Comparison of ENCODE assay signal across 17 cellular contexts in genomic region chr1:50236656-50237055, GRCh38.
A peak's percentile ranks its signal among the peaks of the same experiment; 100 is the strongest.
DNase-seq lines count a peak whose midpoint lies in the region; ATAC-seq and TF ChIP-seq lines count a peak whose summit lies in the region.
"Had no signal": no experiment of that assay in that cellular context is flagged by ENCODE, and none has a peak within 500 bp of the region (broad histone marks: within the 10 kb centered on the region; RNA-seq: fewer than 3 reads in every experiment).

No MANE protein-coding gene starts in this region.

- H4K8ac ChIP-seq in trophoblast cell (ENCODE audit: low read depth, low read length) = no peak overlapping the region

- H3K4me3 ChIP-seq in Karpas-422 (ENCODE audit: low read length) (no peak overlapping the region), trophoblast cell (ENCODE audit: low read depth, low read length) (no peak overlapping the region), body of pancreas (no peak overlapping the region), sigmoid colon (no peak overlapping the region)
- H3K4me3 ChIP-seq: A549; BLaER1 treated with 17β-estradiol and CSF1 and Interleukin-3, amounts not matched to agents 10 nM and 100 nM had no signal

- H3K4me1 Mint-ChIP-seq in brain = peaks cover 9% of the 10 kb centered on the region
- H3K4me1 Mint-ChIP-seq: B cell had no signal

- H2AK5ac ChIP-seq in trophoblast cell (ENCODE audit: low read length) = no peak overlapping the region

- H3K27me3 Mint-ChIP-seq in brain = no peaks in the 10 kb centered on the region

- H3K4me2 ChIP-seq in Karpas-422 (ENCODE audit: low read depth, low read length, poor library complexity, severe bottlenecking) (no peak overlapping the region), trophoblast cell (ENCODE audit: low read length) (no peak overlapping the region)
- H3K4me2 ChIP-seq: A549; BLaER1 treated with 17β-estradiol and CSF1 and Interleukin-3, amounts not matched to agents 10 nM and 100 nM had no signal

- intact Hi-C loops in body of pancreas (cut with DNase I) (no loop called here), sigmoid colon (cut with DNase I) (no loop called here)

- TF ChIP-seq POLR2A in body of pancreas (IDR thresholded peaks at IDR 0.05) = no peak
- TF ChIP-seq POLR2A in sigmoid colon (IDR thresholded peaks at IDR 0.05) = no peak

- H3K9me2 ChIP-seq in Karpas-422 (replicated peaks; ENCODE audit: insufficient read depth, low read length) = no peaks in the 10 kb centered on the region

- H3K27ac ChIP-seq in Karpas-422 (ENCODE audit: low read length) (no peak overlapping the region), trophoblast cell (ENCODE audit: low read depth, low read length) (no peak overlapping the region), body of pancreas (no peak overlapping the region), sigmoid colon (no peak overlapping the region)
- H3K27ac ChIP-seq: 22Rv1; A549; BLaER1 treated with 17β-estradiol and CSF1 and Interleukin-3, amounts not matched to agents 10 nM and 100 nM; C4-2B had no signal

- H3K9me3 ChIP-seq in Karpas-422 (ENCODE audit: low read length) (peaks cover 4% of the 10 kb centered on the region; the same call in 1 of the 2 replicates), trophoblast cell (ENCODE audit: insufficient read depth, low read depth, low read length) (peaks cover 11% of the 10 kb centered on the region), body of pancreas (no peaks in the 10 kb centered on the region), sigmoid colon (no peaks in the 10 kb centered on the region)
- H3K9me3 ChIP-seq: A549, Caco-2 had no signal

- H3K4ac ChIP-seq in trophoblast cell (ENCODE audit: low read depth, low read length) = no peak overlapping the region

- H3K9me3 Mint-ChIP-seq in brain = peaks cover 2 to 21% (median 15%) of the 10 kb centered on the region in 5 experiments

- no peak overlapping the region for H3K23ac ChIP-seq in trophoblast cell (ENCODE audit: low read length)

- TF ChIP-seq CTCF in brain (conservative IDR thresholded peaks at IDR 0.05) (no peak), body of pancreas (IDR thresholded peaks at IDR 0.05) (no peak), sigmoid colon (IDR thresholded peaks at IDR 0.05) (no peak)

- no peak for DNase-seq in Karpas-422
- DNase-seq in trophoblast cell = no peak
- no peak for DNase-seq in body of pancreas
- DNase-seq in sigmoid colon = no peak
- DNase-seq in activated CD8-positive, alpha-beta memory T cell treated with anti-CD3 and anti-CD28 coated beads, Interleukin-2, amount 50 U/mL, for 48 hours = no peak
- DNase-seq: AML-193; Caco-2; Calu3; CD4-positive, alpha-beta T cell; CD8-positive, alpha-beta T cell; GF-D8 had no signal

- H3K4me1 ChIP-seq in Karpas-422 (ENCODE audit: low read length) (peaks cover 21% of the 10 kb centered on the region), trophoblast cell (ENCODE audit: control insufficient read depth in 1 of 2, insufficient read depth in 2 of 2, low read length in 2 of 2) (no peaks in the 10 kb centered on the region), body of pancreas (no peaks in the 10 kb centered on the region), sigmoid colon (no peaks in the 10 kb centered on the region)
- H3K4me1 ChIP-seq: A549; BLaER1 treated with 17β-estradiol and CSF1 and Interleukin-3, amounts not matched to agents 10 nM and 100 nM; Caco-2 had no signal

- H3K27me3 ChIP-seq in Karpas-422 (ENCODE audit: low read length) (no peaks in the 10 kb centered on the region), trophoblast cell (ENCODE audit: insufficient read depth, low read length) (no peaks in the 10 kb centered on the region), body of pancreas (no peaks in the 10 kb centered on the region), sigmoid colon (no peaks in the 10 kb centered on the region)
- H3K27me3 ChIP-seq: BLaER1 treated with 17β-estradiol and CSF1 and Interleukin-3, amounts not matched to agents 10 nM and 100 nM had no signal

- no CpG with 5 or more reads among the region's 3 CpGs for WGBS in trophoblast cell (ENCODE audit: extremely low coverage, insufficient coverage, insufficient read length)
- 56 to 64% methylated on average over 3 of the region's 3 CpGs for WGBS in body of pancreas, 2 donors
- WGBS in sigmoid colon, 2 donors = 62 to 68% methylated on average over 3 of the region's 3 CpGs

- H3K9ac ChIP-seq in Karpas-422 (ENCODE audit: low read length) (no peak overlapping the region), trophoblast cell (ENCODE audit: low read length) (peak overlapping the region; percentile 48)
- H3K9ac ChIP-seq: BLaER1 treated with 17β-estradiol and CSF1 and Interleukin-3, amounts not matched to agents 10 nM and 100 nM had no signal

- no peak for TF ChIP-seq EP300 in sigmoid colon (IDR thresholded peaks at IDR 0.05)

- no peak overlapping the region for H4K12ac ChIP-seq in trophoblast cell (ENCODE audit: low read depth, low read length)

- peak overlapping the region in 3 of 5 experiments; percentile 13 to 44 (median 29) for H3K27ac Mint-ChIP-seq in brain
- H3K27ac Mint-ChIP-seq: B cell; CD4-positive, alpha-beta T cell; CD8-positive, alpha-beta T cell had no signal

- H3K36me3 Mint-ChIP-seq in brain = no peaks in the 10 kb centered on the region
- H3K36me3 Mint-ChIP-seq: CD8-positive, alpha-beta T cell had no signal

- H3K36me3 ChIP-seq in Karpas-422 (ENCODE audit: insufficient read depth, low read length) (no peaks in the 10 kb centered on the region; the same call in 1 of the 2 replicates), trophoblast cell (ENCODE audit: control insufficient read depth in 1 of 2, insufficient read depth in 2 of 2, low read length in 2 of 2) (no peaks in the 10 kb centered on the region), body of pancreas (replicated peaks in 1 of 2; ENCODE audit: insufficient read depth in 1 of 2, low read depth in 2 of 2) (no peaks in the 10 kb centered on the region), sigmoid colon (no peaks in the 10 kb centered on the region)
- H3K36me3 ChIP-seq: BLaER1 treated with 17β-estradiol and CSF1 and Interleukin-3, amounts not matched to agents 10 nM and 100 nM had no signal

- H3K79me1 ChIP-seq in trophoblast cell (ENCODE audit: low read length) = no peaks in the 10 kb centered on the region

- no peak overlapping the region for H4K91ac ChIP-seq in trophoblast cell (ENCODE audit: low read depth, low read length)

- H2BK120ac ChIP-seq in trophoblast cell (ENCODE audit: insufficient read depth, low read length, poor library complexity) = no peak overlapping the region

- H4K20me1 ChIP-seq in Karpas-422 (ENCODE audit: insufficient read depth, low read depth, low read length) = no peaks in the 10 kb centered on the region
- H4K20me1 ChIP-seq: BLaER1 treated with 17β-estradiol and CSF1 and Interleukin-3, amounts not matched to agents 10 nM and 100 nM had no signal

- no peak overlapping the region for H3K18ac ChIP-seq in trophoblast cell (ENCODE audit: low read length)

- no peak overlapping the region for H3K4me3 Mint-ChIP-seq in brain
- H3K4me3 Mint-ChIP-seq: B cell; CD4-positive, alpha-beta T cell; CD8-positive, alpha-beta T cell had no signal

- no peak overlapping the region for H2BK12ac ChIP-seq in trophoblast cell (ENCODE audit: low read length)

- ATAC-seq in body of pancreas = no peak
- ATAC-seq: A549; CD8-positive, alpha-beta T cell had no signal

- H3K14ac ChIP-seq in trophoblast cell (ENCODE audit: low read length) = no peak overlapping the region

- H2AFZ ChIP-seq in Karpas-422 (ENCODE audit: low read length) (peak overlapping the region; percentile 38; the same call in 1 of the 2 replicates), trophoblast cell (ENCODE audit: insufficient read depth, low read length, poor library complexity) (no peak overlapping the region)

- H3K79me2 ChIP-seq in Karpas-422 (ENCODE audit: low read length) (no peaks in the 10 kb centered on the region), trophoblast cell (ENCODE audit: control insufficient read depth, insufficient read depth, low read length, poor library complexity) (no peaks in the 10 kb centered on the region)

- H2BK5ac ChIP-seq in trophoblast cell (ENCODE audit: low read depth, low read length, poor library complexity) = no peak overlapping the region
